ENCODE assay signal across 13 cellular contexts in the genomic region with DNA sequence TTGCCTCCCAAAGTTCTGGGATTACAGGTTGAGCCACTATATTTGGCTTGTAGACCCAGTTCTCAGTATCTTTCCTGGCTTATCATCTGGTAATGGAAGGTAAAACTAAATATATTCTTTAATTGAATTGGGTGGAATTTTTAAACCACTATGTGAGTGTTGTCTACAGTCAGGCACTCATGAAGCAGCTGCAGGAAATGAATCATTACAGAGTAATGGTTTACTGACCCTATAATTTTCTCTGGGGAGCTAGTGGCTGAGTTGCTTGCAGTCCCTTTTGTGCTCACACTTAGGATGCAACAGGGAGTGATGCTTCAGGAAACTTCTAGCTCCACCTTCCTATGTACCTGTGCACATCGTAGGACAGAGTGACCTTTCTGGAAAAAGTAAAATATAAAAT. TPM values are rescaled to one million over a fixed set of nuclear protein-coding genes. Genes with fewer than 3 reads are reported as not detected.
DNase-seq lines count a peak whose midpoint lies in the region; ATAC-seq and TF ChIP-seq lines count a peak whose summit lies in the region.
"Had no signal": no experiment of that assay in that cellular context is flagged by ENCODE, and none has a peak within 500 bp of the region (broad histone marks: within the 10 kb centered on the region; RNA-seq: fewer than 3 reads in every experiment).

No MANE protein-coding gene starts in this region.

- no peaks in the 10 kb centered on the region for H3K4me1 ChIP-seq in fibroblast of lung (ENCODE audit: control insufficient read depth, extremely low read depth, insufficient read depth, low read length)
- H3K4me1 ChIP-seq: testis had no signal

- H3K36me3 Mint-ChIP-seq in activated naive CD8-positive, alpha-beta T cell treated with anti-CD3 and anti-CD28 coated beads, Interleukin-2, amount 50 U/mL, for 24 hours (ENCODE audit: low read depth): no peaks in the 10 kb centered on the region
- H3K36me3 Mint-ChIP-seq: activated naive CD8-positive, alpha-beta T cell treated with anti-CD3 and anti-CD28 coated beads, Interleukin-2, amount 10 ng/mL, durations not matched to agents 7 days and 5 days had no signal

- peak; percentile 22 for DNase-seq in NCI-H510A treated with DMSO at 0.1 percent for 48 hours (lab: John Stamatoyannopoulos, UW)
- no peak for DNase-seq in NCI-H510A (lab: John Stamatoyannopoulos, UW)
- DNase-seq in NCI-H748 (lab: John Stamatoyannopoulos, UW; ENCODE audit: unreplicated experiment): peak; percentile 86
- DNase-seq in fibroblast of lung (ENCODE audit: low read depth in 2 of 2): peak; percentile 4 to 84
- no peak for DNase-seq in activated naive CD8-positive, alpha-beta T cell treated with anti-CD3 and anti-CD28 coated beads, Interleukin-2, amount 50 U/mL, for 24 hours
- DNase-seq in NCI-H2227 treated with DMSO at 0.1 percent for 48 hours (lab: John Stamatoyannopoulos, UW): no peak
- DNase-seq in activated CD4-positive, alpha-beta T cell treated with anti-CD3 and anti-CD28 coated beads for 48 hours: no peak
- DNase-seq in activated CD4-positive, alpha-beta T cell treated with anti-CD3 and anti-CD28 coated beads for 1 hour: no peak
- DNase-seq: 8988T; activated naive CD8-positive, alpha-beta T cell treated with anti-CD3 and anti-CD28 coated beads, Interleukin-2, amount 10 ng/mL, durations not matched to agents 7 days and 5 days; retina; testis had no signal

- H3K4me3 ChIP-seq in fibroblast of lung (replicated peaks in 1 of 4; ENCODE audit: control extremely low read depth in 1 of 4, insufficient read depth in 1 of 4, low read depth in 3 of 4, low read length in 4 of 4): no peak overlapping the region
- H3K4me3 ChIP-seq: testis had no signal

- H3K4me2 ChIP-seq in fibroblast of lung (ENCODE audit: extremely low read depth, insufficient read depth, low read length): no peak overlapping the region

- H3K9me3 ChIP-seq in fibroblast of lung (ENCODE audit: control insufficient read depth, insufficient read depth, low read depth, low read length): no peaks in the 10 kb centered on the region
- H3K9me3 ChIP-seq: testis had no signal

- no peak overlapping the region for H2AFZ ChIP-seq in fibroblast of lung (ENCODE audit: low read length)

- H3K27ac ChIP-seq in fibroblast of lung (ENCODE audit: insufficient read depth, low read length): no peak overlapping the region
- H3K27ac ChIP-seq: testis had no signal

- H4K20me1 ChIP-seq in fibroblast of lung (ENCODE audit: control insufficient read depth, extremely low read depth, insufficient read depth, low read length): no peaks in the 10 kb centered on the region

- no peaks in the 10 kb centered on the region for H3K9me3 Mint-ChIP-seq in activated naive CD8-positive, alpha-beta T cell treated with anti-CD3 and anti-CD28 coated beads, Interleukin-2, amount 50 U/mL, for 24 hours

- no peak for TF ChIP-seq CTCF in fibroblast of lung (conservative IDR thresholded peaks at IDR 0.05 in 1 of 2, IDR thresholded peaks at IDR 0.05 in 1 of 2; ENCODE audit: low read depth in 1 of 2, low read length in 2 of 2)

- no peak overlapping the region for H3K9ac ChIP-seq in fibroblast of lung (ENCODE audit: insufficient read depth, low read length)

- H3K27me3 Mint-ChIP-seq in activated naive CD8-positive, alpha-beta T cell treated with anti-CD3 and anti-CD28 coated beads, Interleukin-2, amount 50 U/mL, for 24 hours: no peaks in the 10 kb centered on the region
- H3K27me3 Mint-ChIP-seq: activated naive CD8-positive, alpha-beta T cell treated with anti-CD3 and anti-CD28 coated beads, Interleukin-2, amount 10 ng/mL, durations not matched to agents 7 days and 5 days had no signal

- H3K36me3 ChIP-seq in fibroblast of lung (ENCODE audit: control insufficient read depth, insufficient read depth, low read length): no peaks in the 10 kb centered on the region

- H3K27me3 ChIP-seq in fibroblast of lung (ENCODE audit: control insufficient read depth, insufficient read depth, low read length): no peaks in the 10 kb centered on the region
- H3K27me3 ChIP-seq: testis had no signal

- no peak for ATAC-seq in activated naive CD8-positive, alpha-beta T cell treated with anti-CD3 and anti-CD28 coated beads, Interleukin-2, amount 50 U/mL, for 24 hours

- H3K4me1 Mint-ChIP-seq in activated naive CD8-positive, alpha-beta T cell treated with anti-CD3 and anti-CD28 coated beads, Interleukin-2, amount 50 U/mL, for 24 hours: no peaks in the 10 kb centered on the region
- H3K4me1 Mint-ChIP-seq: activated naive CD8-positive, alpha-beta T cell treated with anti-CD3 and anti-CD28 coated beads, Interleukin-2, amount 10 ng/mL, durations not matched to agents 7 days and 5 days had no signal

- no peak overlapping the region for H3K4me3 Mint-ChIP-seq in activated naive CD8-positive, alpha-beta T cell treated with anti-CD3 and anti-CD28 coated beads, Interleukin-2, amount 50 U/mL, for 24 hours
- H3K4me3 Mint-ChIP-seq: activated naive CD8-positive, alpha-beta T cell treated with anti-CD3 and anti-CD28 coated beads, Interleukin-2, amount 10 ng/mL, durations not matched to agents 7 days and 5 days had no signal

- no peak overlapping the region for H3K27ac Mint-ChIP-seq in activated naive CD8-positive, alpha-beta T cell treated with anti-CD3 and anti-CD28 coated beads, Interleukin-2, amount 50 U/mL, for 24 hours
- H3K27ac Mint-ChIP-seq: activated naive CD8-positive, alpha-beta T cell treated with anti-CD3 and anti-CD28 coated beads, Interleukin-2, amount 10 ng/mL, durations not matched to agents 7 days and 5 days had no signal

- no peaks in the 10 kb centered on the region for H3K79me2 ChIP-seq in fibroblast of lung (ENCODE audit: control insufficient read depth, insufficient read depth, low read length)

RNA-seq across cellular contexts. Expression of a gene that starts 4.1 kb away (rescaled TPM):
- not detected in 2 replicates for total RNA-seq in fibroblast of lung
- polyA plus RNA-seq in fibroblast of lung: not detected in 2 replicates
- polyA plus RNA-seq in fibroblast of lung (2012): not detected in 2 replicates
- polyA minus RNA-seq in fibroblast of lung (ENCODE audit: low replicate concordance): not detected in 2 replicates
- total RNA-seq: activated naive CD8-positive, alpha-beta T cell treated with anti-CD3 and anti-CD28 coated beads, Interleukin-2, amount 10 ng/mL, durations not matched to agents 7 days and 5 days; Daoy had no signal

Comparison
In these comparisons a context has a peak if more than half of its experiments do, and no peak if none do; other contexts are left out.
1. DNase-seq: peak in NCI-H510A treated with DMSO at 0.1 percent for 48 hours (single experiment), NCI-H748 (single experiment) and fibroblast of lung (2 of 2); none in NCI-H510A (single experiment), activated naive CD8-positive, alpha-beta T cell treated with anti-CD3 and anti-CD28 coated beads, Interleukin-2, amount 50 U/mL, for 24 hours (single experiment), NCI-H2227 treated with DMSO at 0.1 percent for 48 hours (single experiment), activated CD4-positive, alpha-beta T cell treated with anti-CD3 and anti-CD28 coated beads for 48 hours (single experiment) and activated CD4-positive, alpha-beta T cell treated with anti-CD3 and anti-CD28 coated beads for 1 hour (single experiment).